Comparison of ENCODE assay signal across 1 cellular context in the genomic region with DNA sequence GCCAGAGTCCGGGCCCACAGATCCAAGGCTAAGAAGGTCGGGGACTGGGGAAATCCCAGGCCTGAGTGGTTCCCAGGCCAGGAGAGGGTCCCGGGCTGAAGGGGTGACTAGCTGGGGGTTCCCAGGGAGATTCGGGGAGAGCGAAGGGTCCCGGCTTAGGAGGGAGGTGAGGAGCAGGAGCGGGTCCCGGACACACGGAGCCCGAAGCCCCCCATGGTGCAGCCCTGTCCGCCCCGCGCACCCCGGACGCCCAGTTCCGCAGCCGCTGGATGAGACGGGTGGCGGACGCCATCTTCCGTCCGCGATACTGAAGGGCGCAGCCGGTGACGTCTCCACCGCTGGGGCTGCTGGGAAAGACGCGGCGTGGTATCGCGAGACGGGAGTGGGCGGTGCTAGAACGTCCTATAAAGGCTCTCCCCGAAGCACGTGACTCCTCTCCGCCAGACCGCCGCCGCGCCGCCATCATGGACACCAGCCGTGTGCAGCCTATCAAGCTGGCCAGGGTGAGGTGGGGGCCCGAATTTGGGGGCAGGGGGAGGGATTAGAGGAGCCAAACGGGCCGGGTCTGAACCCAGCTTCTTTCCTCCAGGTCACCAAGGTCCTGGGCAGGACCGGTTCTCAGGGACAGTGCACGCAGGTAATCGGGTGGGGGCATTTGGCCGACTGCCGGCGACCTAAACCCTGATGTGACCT.
TF ChIP-seq lines count a peak whose summit lies in the region.

A gene (minus strand): TSS at position 309 of the 693 bp plus-strand sequence. CDS start 17 bp downstream, at position 292.
A gene (plus strand): TSS at position 430 of the 693 bp plus-strand sequence. CDS start 35 bp downstream, at position 465.

TF ChIP-seq in HEK293, 187 proteins besides CTCF, POLR2A, EP300 and RAD21 (continued from another document and continues in another):
- peak; percentile 74; the same call in 1 of the 2 replicates for TF ChIP-seq ZSCAN30 (tag by site-specific recombination; IDR thresholded peaks at IDR 0.05)
- TF ChIP-seq, protein P1, sequence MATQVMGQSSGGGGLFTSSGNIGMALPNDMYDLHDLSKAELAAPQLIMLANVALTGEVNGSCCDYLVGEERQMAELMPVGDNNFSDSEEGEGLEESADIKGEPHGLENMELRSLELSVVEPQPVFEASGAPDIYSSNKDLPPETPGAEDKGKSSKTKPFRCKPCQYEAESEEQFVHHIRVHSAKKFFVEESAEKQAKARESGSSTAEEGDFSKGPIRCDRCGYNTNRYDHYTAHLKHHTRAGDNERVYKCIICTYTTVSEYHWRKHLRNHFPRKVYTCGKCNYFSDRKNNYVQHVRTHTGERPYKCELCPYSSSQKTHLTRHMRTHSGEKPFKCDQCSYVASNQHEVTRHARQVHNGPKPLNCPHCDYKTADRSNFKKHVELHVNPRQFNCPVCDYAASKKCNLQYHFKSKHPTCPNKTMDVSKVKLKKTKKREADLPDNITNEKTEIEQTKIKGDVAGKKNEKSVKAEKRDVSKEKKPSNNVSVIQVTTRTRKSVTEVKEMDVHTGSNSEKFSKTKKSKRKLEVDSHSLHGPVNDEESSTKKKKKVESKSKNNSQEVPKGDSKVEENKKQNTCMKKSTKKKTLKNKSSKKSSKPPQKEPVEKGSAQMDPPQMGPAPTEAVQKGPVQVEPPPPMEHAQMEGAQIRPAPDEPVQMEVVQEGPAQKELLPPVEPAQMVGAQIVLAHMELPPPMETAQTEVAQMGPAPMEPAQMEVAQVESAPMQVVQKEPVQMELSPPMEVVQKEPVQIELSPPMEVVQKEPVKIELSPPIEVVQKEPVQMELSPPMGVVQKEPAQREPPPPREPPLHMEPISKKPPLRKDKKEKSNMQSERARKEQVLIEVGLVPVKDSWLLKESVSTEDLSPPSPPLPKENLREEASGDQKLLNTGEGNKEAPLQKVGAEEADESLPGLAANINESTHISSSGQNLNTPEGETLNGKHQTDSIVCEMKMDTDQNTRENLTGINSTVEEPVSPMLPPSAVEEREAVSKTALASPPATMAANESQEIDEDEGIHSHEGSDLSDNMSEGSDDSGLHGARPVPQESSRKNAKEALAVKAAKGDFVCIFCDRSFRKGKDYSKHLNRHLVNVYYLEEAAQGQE (tag by site-specific recombination; IDR thresholded peaks at IDR 0.05), result no peak
- TF ChIP-seq ZBTB17 (tag by site-specific recombination; IDR thresholded peaks at IDR 0.05), result peak; percentile 43; the same call in 1 of the 2 replicates
- TF ChIP-seq ZNF10 (tag by site-specific recombination; IDR thresholded peaks at IDR 0.05), result no peak
- 0 out of 2 replicates have a peak, but pooled peaks have one; percentile 39 for TF ChIP-seq ZNF394 (tag by site-specific recombination; IDR thresholded peaks at IDR 0.05; ENCODE audit: borderline replicate concordance)
- peak; percentile 75; the same call in 1 of the 2 replicates for TF ChIP-seq ZBTB20 (tag by site-specific recombination; IDR thresholded peaks at IDR 0.05)
- TF ChIP-seq, protein P2, sequence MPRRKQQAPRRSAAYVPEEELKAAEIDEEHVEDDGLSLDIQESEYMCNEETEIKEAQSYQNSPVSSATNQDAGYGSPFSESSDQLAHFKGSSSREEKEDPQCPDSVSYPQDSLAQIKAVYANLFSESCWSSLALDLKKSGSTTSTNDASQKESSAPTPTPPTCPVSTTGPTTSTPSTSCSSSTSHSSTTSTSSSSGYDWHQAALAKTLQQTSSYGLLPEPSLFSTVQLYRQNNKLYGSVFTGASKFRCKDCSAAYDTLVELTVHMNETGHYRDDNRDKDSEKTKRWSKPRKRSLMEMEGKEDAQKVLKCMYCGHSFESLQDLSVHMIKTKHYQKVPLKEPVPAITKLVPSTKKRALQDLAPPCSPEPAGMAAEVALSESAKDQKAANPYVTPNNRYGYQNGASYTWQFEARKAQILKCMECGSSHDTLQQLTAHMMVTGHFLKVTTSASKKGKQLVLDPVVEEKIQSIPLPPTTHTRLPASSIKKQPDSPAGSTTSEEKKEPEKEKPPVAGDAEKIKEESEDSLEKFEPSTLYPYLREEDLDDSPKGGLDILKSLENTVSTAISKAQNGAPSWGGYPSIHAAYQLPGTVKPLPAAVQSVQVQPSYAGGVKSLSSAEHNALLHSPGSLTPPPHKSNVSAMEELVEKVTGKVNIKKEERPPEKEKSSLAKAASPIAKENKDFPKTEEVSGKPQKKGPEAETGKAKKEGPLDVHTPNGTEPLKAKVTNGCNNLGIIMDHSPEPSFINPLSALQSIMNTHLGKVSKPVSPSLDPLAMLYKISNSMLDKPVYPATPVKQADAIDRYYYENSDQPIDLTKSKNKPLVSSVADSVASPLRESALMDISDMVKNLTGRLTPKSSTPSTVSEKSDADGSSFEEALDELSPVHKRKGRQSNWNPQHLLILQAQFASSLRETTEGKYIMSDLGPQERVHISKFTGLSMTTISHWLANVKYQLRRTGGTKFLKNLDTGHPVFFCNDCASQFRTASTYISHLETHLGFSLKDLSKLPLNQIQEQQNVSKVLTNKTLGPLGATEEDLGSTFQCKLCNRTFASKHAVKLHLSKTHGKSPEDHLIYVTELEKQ (tag by site-specific recombination; IDR thresholded peaks at IDR 0.05; ENCODE audit: borderline replicate concordance), result peak; percentile 10; the same call in 1 of the 2 replicates
- no peak for TF ChIP-seq TRIM28 (IDR thresholded peaks at IDR 0.05; ENCODE audit: borderline replicate concordance, low read length)
- no peak for TF ChIP-seq ZNF404 (tag by site-specific recombination; IDR thresholded peaks at IDR 0.05)
- no peak for TF ChIP-seq ZIC2 (tag by site-specific recombination; IDR thresholded peaks at IDR 0.05)
- TF ChIP-seq ZNF664 (tag by site-specific recombination; IDR thresholded peaks at IDR 0.05), result no peak
- 0 out of 2 replicates have a peak, but pooled peaks have one; percentile 10 for TF ChIP-seq ZNF600 (tag by site-specific recombination; IDR thresholded peaks at IDR 0.05)
- peak; percentile 80 for TF ChIP-seq ZNF501 (tag by site-specific recombination; IDR thresholded peaks at IDR 0.05)
- TF ChIP-seq, protein P3, sequence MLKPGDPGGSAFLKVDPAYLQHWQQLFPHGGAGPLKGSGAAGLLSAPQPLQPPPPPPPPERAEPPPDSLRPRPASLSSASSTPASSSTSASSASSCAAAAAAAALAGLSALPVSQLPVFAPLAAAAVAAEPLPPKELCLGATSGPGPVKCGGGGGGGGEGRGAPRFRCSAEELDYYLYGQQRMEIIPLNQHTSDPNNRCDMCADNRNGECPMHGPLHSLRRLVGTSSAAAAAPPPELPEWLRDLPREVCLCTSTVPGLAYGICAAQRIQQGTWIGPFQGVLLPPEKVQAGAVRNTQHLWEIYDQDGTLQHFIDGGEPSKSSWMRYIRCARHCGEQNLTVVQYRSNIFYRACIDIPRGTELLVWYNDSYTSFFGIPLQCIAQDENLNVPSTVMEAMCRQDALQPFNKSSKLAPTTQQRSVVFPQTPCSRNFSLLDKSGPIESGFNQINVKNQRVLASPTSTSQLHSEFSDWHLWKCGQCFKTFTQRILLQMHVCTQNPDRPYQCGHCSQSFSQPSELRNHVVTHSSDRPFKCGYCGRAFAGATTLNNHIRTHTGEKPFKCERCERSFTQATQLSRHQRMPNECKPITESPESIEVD (tag by site-specific recombination; IDR thresholded peaks at IDR 0.05), result no peak
- no peak for TF ChIP-seq ZNF514 (tag by site-specific recombination; IDR thresholded peaks at IDR 0.05)
- TF ChIP-seq, protein P4, sequence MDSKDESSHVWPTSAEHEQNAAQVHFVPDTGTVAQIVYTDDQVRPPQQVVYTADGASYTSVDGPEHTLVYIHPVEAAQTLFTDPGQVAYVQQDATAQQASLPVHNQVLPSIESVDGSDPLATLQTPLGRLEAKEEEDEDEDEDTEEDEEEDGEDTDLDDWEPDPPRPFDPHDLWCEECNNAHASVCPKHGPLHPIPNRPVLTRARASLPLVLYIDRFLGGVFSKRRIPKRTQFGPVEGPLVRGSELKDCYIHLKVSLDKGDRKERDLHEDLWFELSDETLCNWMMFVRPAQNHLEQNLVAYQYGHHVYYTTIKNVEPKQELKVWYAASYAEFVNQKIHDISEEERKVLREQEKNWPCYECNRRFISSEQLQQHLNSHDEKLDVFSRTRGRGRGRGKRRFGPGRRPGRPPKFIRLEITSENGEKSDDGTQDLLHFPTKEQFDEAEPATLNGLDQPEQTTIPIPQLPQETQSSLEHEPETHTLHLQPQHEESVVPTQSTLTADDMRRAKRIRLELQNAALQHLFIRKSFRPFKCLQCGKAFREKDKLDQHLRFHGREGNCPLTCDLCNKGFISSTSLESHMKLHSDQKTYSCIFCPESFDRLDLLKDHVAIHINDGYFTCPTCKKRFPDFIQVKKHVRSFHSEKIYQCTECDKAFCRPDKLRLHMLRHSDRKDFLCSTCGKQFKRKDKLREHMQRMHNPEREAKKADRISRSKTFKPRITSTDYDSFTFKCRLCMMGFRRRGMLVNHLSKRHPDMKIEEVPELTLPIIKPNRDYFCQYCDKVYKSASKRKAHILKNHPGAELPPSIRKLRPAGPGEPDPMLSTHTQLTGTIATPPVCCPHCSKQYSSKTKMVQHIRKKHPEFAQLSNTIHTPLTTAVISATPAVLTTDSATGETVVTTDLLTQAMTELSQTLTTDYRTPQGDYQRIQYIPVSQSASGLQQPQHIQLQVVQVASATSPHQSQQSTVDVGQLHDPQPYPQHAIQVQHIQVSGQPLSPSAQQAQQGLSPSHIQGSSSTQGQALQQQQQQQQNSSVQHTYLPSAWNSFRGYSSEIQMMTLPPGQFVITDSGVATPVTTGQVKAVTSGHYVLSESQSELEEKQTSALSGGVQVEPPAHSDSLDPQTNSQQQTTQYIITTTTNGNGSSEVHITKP (tag by site-specific recombination; IDR thresholded peaks at IDR 0.05), result no peak
- TF ChIP-seq SCRT2 (tag by site-specific recombination; IDR thresholded peaks at IDR 0.05), result no peak
- TF ChIP-seq KLF8 (tag by site-specific recombination; IDR thresholded peaks at IDR 0.05), result peak; percentile 86
- TF ChIP-seq SETDB1 (IDR thresholded peaks at IDR 0.05; ENCODE audit: insufficient read length, low read length), result no peak
- TF ChIP-seq GFI1B (tag by site-specific recombination; IDR thresholded peaks at IDR 0.05), result no peak
- peak; percentile 95 for TF ChIP-seq ZNF629 (tag by site-specific recombination; IDR thresholded peaks at IDR 0.05)
- TF ChIP-seq ZNF843 (tag by site-specific recombination; IDR thresholded peaks at IDR 0.05), result peak; percentile 30; the same call in 1 of the 2 replicates
- TF ChIP-seq ZNF777 (tag by site-specific recombination; IDR thresholded peaks at IDR 0.05; ENCODE audit: borderline replicate concordance), result peak; percentile 20; the same call in 1 of the 2 replicates
- TF ChIP-seq ZNF311 (tag by site-specific recombination; IDR thresholded peaks at IDR 0.05; ENCODE audit: borderline replicate concordance), result no peak
- 0 out of 2 replicates have a peak, but pooled peaks have one; percentile 37 for TF ChIP-seq BCL11B (tag by site-specific recombination; IDR thresholded peaks at IDR 0.05; ENCODE audit: low read depth)
- TF ChIP-seq ZNF830 (tag by site-specific recombination; IDR thresholded peaks at IDR 0.05; ENCODE audit: low read depth), result no peak
- TF ChIP-seq, protein P5, sequence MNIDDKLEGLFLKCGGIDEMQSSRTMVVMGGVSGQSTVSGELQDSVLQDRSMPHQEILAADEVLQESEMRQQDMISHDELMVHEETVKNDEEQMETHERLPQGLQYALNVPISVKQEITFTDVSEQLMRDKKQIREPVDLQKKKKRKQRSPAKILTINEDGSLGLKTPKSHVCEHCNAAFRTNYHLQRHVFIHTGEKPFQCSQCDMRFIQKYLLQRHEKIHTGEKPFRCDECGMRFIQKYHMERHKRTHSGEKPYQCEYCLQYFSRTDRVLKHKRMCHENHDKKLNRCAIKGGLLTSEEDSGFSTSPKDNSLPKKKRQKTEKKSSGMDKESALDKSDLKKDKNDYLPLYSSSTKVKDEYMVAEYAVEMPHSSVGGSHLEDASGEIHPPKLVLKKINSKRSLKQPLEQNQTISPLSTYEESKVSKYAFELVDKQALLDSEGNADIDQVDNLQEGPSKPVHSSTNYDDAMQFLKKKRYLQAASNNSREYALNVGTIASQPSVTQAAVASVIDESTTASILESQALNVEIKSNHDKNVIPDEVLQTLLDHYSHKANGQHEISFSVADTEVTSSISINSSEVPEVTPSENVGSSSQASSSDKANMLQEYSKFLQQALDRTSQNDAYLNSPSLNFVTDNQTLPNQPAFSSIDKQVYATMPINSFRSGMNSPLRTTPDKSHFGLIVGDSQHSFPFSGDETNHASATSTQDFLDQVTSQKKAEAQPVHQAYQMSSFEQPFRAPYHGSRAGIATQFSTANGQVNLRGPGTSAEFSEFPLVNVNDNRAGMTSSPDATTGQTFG (tag by site-specific recombination; IDR thresholded peaks at IDR 0.05; ENCODE audit: borderline replicate concordance), result 0 out of 2 replicates have a peak, but pooled peaks have one; percentile 26
- TF ChIP-seq, protein P6, sequence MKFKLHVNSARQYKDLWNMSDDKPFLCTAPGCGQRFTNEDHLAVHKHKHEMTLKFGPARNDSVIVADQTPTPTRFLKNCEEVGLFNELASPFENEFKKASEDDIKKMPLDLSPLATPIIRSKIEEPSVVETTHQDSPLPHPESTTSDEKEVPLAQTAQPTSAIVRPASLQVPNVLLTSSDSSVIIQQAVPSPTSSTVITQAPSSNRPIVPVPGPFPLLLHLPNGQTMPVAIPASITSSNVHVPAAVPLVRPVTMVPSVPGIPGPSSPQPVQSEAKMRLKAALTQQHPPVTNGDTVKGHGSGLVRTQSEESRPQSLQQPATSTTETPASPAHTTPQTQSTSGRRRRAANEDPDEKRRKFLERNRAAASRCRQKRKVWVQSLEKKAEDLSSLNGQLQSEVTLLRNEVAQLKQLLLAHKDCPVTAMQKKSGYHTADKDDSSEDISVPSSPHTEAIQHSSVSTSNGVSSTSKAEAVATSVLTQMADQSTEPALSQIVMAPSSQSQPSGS (tag by site-specific recombination; IDR thresholded peaks at IDR 0.05; ENCODE audit: low read depth), result peak; percentile 86
- TF ChIP-seq, protein P7, sequence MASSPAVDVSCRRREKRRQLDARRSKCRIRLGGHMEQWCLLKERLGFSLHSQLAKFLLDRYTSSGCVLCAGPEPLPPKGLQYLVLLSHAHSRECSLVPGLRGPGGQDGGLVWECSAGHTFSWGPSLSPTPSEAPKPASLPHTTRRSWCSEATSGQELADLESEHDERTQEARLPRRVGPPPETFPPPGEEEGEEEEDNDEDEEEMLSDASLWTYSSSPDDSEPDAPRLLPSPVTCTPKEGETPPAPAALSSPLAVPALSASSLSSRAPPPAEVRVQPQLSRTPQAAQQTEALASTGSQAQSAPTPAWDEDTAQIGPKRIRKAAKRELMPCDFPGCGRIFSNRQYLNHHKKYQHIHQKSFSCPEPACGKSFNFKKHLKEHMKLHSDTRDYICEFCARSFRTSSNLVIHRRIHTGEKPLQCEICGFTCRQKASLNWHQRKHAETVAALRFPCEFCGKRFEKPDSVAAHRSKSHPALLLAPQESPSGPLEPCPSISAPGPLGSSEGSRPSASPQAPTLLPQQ (tag by site-specific recombination; IDR thresholded peaks at IDR 0.05), result peak; percentile 67; the same call in 1 of the 2 replicates
- TF ChIP-seq SP2 (tag by site-specific recombination; IDR thresholded peaks at IDR 0.05), result peak; percentile 81
- TF ChIP-seq, protein P8, sequence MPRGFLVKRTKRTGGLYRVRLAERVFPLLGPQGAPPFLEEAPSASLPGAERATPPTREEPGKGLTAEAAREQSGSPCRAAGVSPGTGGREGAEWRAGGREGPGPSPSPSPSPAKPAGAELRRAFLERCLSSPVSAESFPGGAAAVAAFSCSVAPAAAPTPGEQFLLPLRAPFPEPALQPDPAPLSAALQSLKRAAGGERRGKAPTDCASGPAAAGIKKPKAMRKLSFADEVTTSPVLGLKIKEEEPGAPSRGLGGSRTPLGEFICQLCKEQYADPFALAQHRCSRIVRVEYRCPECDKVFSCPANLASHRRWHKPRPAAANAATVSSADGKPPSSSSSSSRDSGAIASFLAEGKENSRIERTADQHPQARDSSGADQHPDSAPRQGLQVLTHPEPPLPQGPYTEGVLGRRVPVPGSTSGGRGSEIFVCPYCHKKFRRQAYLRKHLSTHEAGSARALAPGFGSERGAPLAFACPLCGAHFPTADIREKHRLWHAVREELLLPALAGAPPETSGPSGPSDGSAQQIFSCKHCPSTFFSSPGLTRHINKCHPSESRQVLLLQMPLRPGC (tag by site-specific recombination; IDR thresholded peaks at IDR 0.05), result peak; percentile 39; the same call in 1 of the 2 replicates
- TF ChIP-seq YY2 (tag by site-specific recombination; IDR thresholded peaks at IDR 0.05), result peak; percentile 99
- no peak for TF ChIP-seq ZNF266 (tag by site-specific recombination; IDR thresholded peaks at IDR 0.05; ENCODE audit: low read depth)
